ENCODE assay signal across 25 cellular contexts in the genomic region with DNA sequence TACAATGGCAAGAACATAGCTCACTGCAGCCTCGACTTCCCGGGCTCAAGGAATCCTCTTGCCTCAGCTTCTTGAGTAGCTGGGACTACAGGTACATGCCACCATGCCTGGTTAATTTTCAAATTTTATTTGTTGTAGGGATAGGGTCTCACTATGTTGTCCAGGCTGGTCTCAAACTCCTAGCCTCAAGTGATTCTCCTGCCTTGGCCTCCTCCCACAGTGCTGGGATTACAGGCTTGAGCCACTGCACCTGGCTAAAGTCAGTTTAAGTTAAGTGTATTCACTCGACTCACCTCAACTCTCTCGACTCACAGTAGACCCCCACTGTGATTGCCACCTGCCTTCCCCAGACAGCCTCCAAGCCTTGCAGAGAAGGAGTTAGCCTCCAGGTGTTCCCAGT.
"Had no signal": no experiment of that assay in that cellular context is flagged by ENCODE, and none has a peak within 500 bp of the region (broad histone marks: within the 10 kb centered on the region; RNA-seq: fewer than 3 reads in every experiment).

No MANE protein-coding gene starts in this region.

- H3K27me3 ChIP-seq: esophagus squamous epithelium, left lung, ovary, suprapubic skin, transverse colon, vagina had no signal

- FAIRE-seq: endometrium had no signal

- H3K27ac Mint-ChIP-seq: effector memory CD8-positive, alpha-beta T cell; mesothelial cell of epicardium; stimulated activated naive CD8-positive, alpha-beta T cell treated with anti-CD3 and anti-CD28 coated beads, Interleukin-15, amount 100 ng/mL, for 72 hours had no signal

- H3K27me3 Mint-ChIP-seq: stimulated activated naive CD8-positive, alpha-beta T cell treated with anti-CD3 and anti-CD28 coated beads, Interleukin-15, amount 100 ng/mL, for 72 hours had no signal

- H3K27ac ChIP-seq: coronary artery, esophagus squamous epithelium, left lung, ovary, psoas muscle, suprapubic skin, transverse colon, vagina had no signal

- H3K9me3 Mint-ChIP-seq: effector memory CD8-positive, alpha-beta T cell; mesothelial cell of epicardium; nephron progenitor cell; stimulated activated naive CD8-positive, alpha-beta T cell treated with anti-CD3 and anti-CD28 coated beads, Interleukin-15, amount 100 ng/mL, for 72 hours had no signal

- H3K36me3 Mint-ChIP-seq: mesothelial cell of epicardium, naive B cell had no signal

- H3K4me3 ChIP-seq: coronary artery, esophagus squamous epithelium, left lung, mucosa of descending colon, ovary, psoas muscle, skin epidermis, suprapubic skin, transverse colon, vagina had no signal

- H3K36me3 ChIP-seq: esophagus squamous epithelium, left lung, ovary, suprapubic skin, transverse colon, vagina had no signal

- H3K4me1 ChIP-seq: psoas muscle, transverse colon had no signal

- H3K9me3 ChIP-seq: esophagus squamous epithelium, left lung, mucosa of descending colon, ovary, psoas muscle, suprapubic skin, transverse colon, vagina had no signal

- DNase-seq: effector memory CD8-positive, alpha-beta T cell; erythroblast; esophagus squamous epithelium; foreskin melanocyte; left cardiac atrium; left lung; mesenchymal stem cell; mucosa of descending colon; naive B cell; nephron progenitor cell; occipital lobe; ovary; right cardiac atrium; stimulated activated CD4-positive, alpha-beta T cell treated with anti-CD3 and anti-CD28 coated beads, Interleukin-15, amount 100 ng/mL, for 24 hours; stimulated activated CD4-positive, alpha-beta T cell treated with anti-CD3 and anti-CD28 coated beads, Interleukin-2, amount 100 ng/mL, for 48 hours; stimulated activated naive CD4-positive, alpha-beta T cell; stimulated activated naive CD8-positive, alpha-beta T cell treated with anti-CD3 and anti-CD28 coated beads, Interleukin-15, amount 100 ng/mL, for 72 hours; transverse colon had no signal

- ATAC-seq: effector memory CD8-positive, alpha-beta T cell; left cardiac atrium; left lung; mucosa of descending colon; psoas muscle; right cardiac atrium; stimulated activated naive CD8-positive, alpha-beta T cell treated with anti-CD3 and anti-CD28 coated beads, Interleukin-15, amount 100 ng/mL, for 72 hours had no signal

- H3K4me3 Mint-ChIP-seq: effector memory CD8-positive, alpha-beta T cell; mesothelial cell of epicardium; nephron progenitor cell; stimulated activated naive CD8-positive, alpha-beta T cell treated with anti-CD3 and anti-CD28 coated beads, Interleukin-15, amount 100 ng/mL, for 72 hours had no signal
